8 cellular contexts compared by ENCODE assay signal in the genomic region with DNA sequence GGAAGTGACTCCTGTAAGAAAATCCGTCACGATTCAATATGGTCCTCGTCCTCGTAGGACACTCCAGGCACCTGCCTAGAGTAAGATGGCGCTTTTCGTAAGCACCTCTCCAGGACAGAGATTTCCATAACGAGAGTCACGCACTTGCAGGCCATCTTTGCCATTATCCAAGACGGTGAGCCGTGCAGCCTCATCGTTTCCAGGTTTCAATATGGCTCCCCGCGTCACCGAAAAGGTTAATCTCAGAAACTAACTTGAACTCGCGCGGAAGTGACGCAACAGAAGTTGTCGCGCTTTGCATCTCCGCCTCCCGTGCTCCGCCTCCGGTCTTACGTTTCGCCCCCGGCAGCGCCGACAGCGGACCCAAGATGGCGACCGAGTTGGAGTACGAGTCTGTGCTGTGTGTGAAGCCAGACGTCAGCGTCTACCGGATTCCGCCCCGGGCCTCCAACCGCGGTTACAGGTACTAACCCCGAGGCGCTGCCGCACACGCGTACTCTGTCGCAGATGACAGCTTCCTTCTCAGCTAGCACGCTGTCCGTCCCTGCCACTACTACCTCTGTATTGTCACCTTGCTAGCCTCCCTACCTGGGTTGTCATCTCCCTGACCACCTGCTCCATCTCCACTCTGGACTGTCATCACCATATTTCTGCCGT. TPM values are rescaled to one million over a fixed set of nuclear protein-coding genes. Genes with fewer than 3 reads are reported as not detected.
DNase-seq lines count a peak whose midpoint lies in the region; ATAC-seq and TF ChIP-seq lines count a peak whose summit lies in the region.

A gene (plus strand): TSS at position 354 of the 657 bp plus-strand sequence. CDS start 15 bp downstream, at position 369.

- H3K9me3 ChIP-seq in liver (ENCODE audit: control insufficient read depth in 4 of 4, low read length in 3 of 4): no peaks in the 10 kb centered on the region

- H3K27ac Mint-ChIP-seq in CD14-positive monocyte: peak within 1 kb of the TSS; percentile 98 to 100 (median 99)
- H3K27ac Mint-ChIP-seq in activated CD4-positive, alpha-beta memory T cell treated with anti-CD3 and anti-CD28 coated beads for 36 hours: peak within 1 kb of the TSS; percentile 100

- peak within 1 kb of the TSS; percentile 99 to 100 for H3K4me3 Mint-ChIP-seq in CD14-positive monocyte
- peak within 1 kb of the TSS; percentile 89 for H3K4me3 Mint-ChIP-seq in activated CD4-positive, alpha-beta memory T cell treated with anti-CD3 and anti-CD28 coated beads for 36 hours

- H3K27ac ChIP-seq in dorsolateral prefrontal cortex: peak within 1 kb of the TSS; percentile 78 to 98 (median 94)
- peak within 1 kb of the TSS; percentile 82 to 87 for H3K27ac ChIP-seq in liver (ENCODE audit: low read depth in 1 of 2, low read length in 2 of 2)

- peak in 1 of 2 donors; percentile 30 for TF ChIP-seq RAD21 in liver (IDR thresholded peaks at IDR 0.05)

- POLR2A ChIA-PET in activated CD4-positive, alpha-beta memory T cell treated with anti-CD3 and anti-CD28 coated beads for 36 hours (lab: Charles Lee): interaction anchor here (1.1 to 1.8 kb wide), 3 partner anchors 50 to 148 kb away, joined by 3 to 6 read pairs (median 5); no protein-coding TSS in a partner anchor

- H3K27me3 ChIP-seq in dorsolateral prefrontal cortex (no peaks in the 10 kb centered on the region), liver (ENCODE audit: control insufficient read depth in 4 of 4, insufficient read depth in 4 of 4, low read length in 3 of 4) (no peaks in the 10 kb centered on the region)

- peak within 1 kb of the TSS; percentile 70 to 100 (median 93) for H3K4me3 ChIP-seq in dorsolateral prefrontal cortex
- H3K4me3 ChIP-seq in liver (ENCODE audit: low read depth in 1 of 3, low read length in 3 of 3): peak within 1 kb of the TSS; percentile 71 to 81 (median 74)

- TF ChIP-seq CTCF in CD14-positive monocyte (IDR thresholded peaks at IDR 0.05) (no peak), dorsolateral prefrontal cortex (IDR thresholded peaks at IDR 0.05 in 54 of 56, conservative IDR thresholded peaks at IDR 0.05 in 2 of 56; ENCODE audit: low read depth in 1 of 56, partially characterized antibody in 56 of 56) (peak in 35 of 56 donors; percentile 7 to 58 (median 30)), liver (IDR thresholded peaks at IDR 0.05; ENCODE audit: low read depth, low read length, missing input control) (no peak)

- H3K9me3 Mint-ChIP-seq in CD14-positive monocyte: peaks cover 0 to 1% (median 0%) of the 10 kb centered on the region in 7 donors
- no peaks in the 10 kb centered on the region for H3K9me3 Mint-ChIP-seq in activated CD4-positive, alpha-beta memory T cell treated with anti-CD3 and anti-CD28 coated beads for 36 hours

- H3K4me1 ChIP-seq in liver (ENCODE audit: control insufficient read depth in 4 of 4, insufficient read depth in 4 of 4, low read length in 3 of 4): peaks cover 7 to 19% (median 15%) of the 10 kb centered on the region in 4 donors

- intact Hi-C loops in CD14-positive monocyte (cut with micrococcal nuclease) (loop anchor here (5.0 kb wide), 1 partner anchor 35 kb away; no protein-coding TSS in a partner anchor), dorsolateral prefrontal cortex (cut with DNase I) (loop anchor here (2.0 to 5.0 kb wide), 3 partner anchors 40 to 55 kb away; a partner anchor contains a TSS)
- intact Hi-C loops in activated CD4-positive, alpha-beta memory T cell treated with anti-CD3 and anti-CD28 coated beads for 36 hours (cut with micrococcal nuclease): loop anchor here (1.0 to 2.0 kb wide), 6 partner anchors 16 to 1121 kb away; a partner anchor contains a TSS

- peak within 1 kb of the TSS; percentile 79 to 95 for H3K9ac ChIP-seq in liver (ENCODE audit: low read depth in 1 of 2, low read length in 2 of 2)

- peak; percentile 93 for ATAC-seq in GM19397 (IDR thresholded peaks at IDR 0.05; ENCODE audit: unreplicated experiment)
- peak; percentile 77 for ATAC-seq in HG03571 (IDR thresholded peaks at IDR 0.05; ENCODE audit: unreplicated experiment)

- WGBS in liver: under 1% methylated on average over 49 of the region's 49 CpGs

- peaks cover 14 to 23% of the 10 kb centered on the region in 2 donors for H3K36me3 Mint-ChIP-seq in CD14-positive monocyte
- H3K36me3 Mint-ChIP-seq in activated CD4-positive, alpha-beta memory T cell treated with anti-CD3 and anti-CD28 coated beads for 36 hours: peaks cover 12% of the 10 kb centered on the region

- DNase-seq in CD14-positive monocyte (ENCODE audit: low spot score) (peak; percentile 97), NCI-H82 (lab: John Stamatoyannopoulos, UW) (peak; percentile 98), dorsolateral prefrontal cortex (peak; percentile 95 to 98 (median 98))
- peak; percentile 99 for DNase-seq in activated CD4-positive, alpha-beta memory T cell treated with anti-CD3 and anti-CD28 coated beads for 36 hours
- DNase-seq in stimulated activated CD4-positive, alpha-beta T cell treated with anti-CD3 and anti-CD28 coated beads, Interleukin-4, amount 100 ng/mL, for 24 hours: peak; percentile 97

- no peaks in the 10 kb centered on the region for H3K36me3 ChIP-seq in liver (ENCODE audit: control insufficient read depth in 4 of 4, insufficient read depth in 3 of 4, low read depth in 1 of 4, low read length in 3 of 4)

- CTCF ChIA-PET in activated CD4-positive, alpha-beta memory T cell treated with anti-CD3 and anti-CD28 coated beads for 36 hours (lab: Charles Lee): interaction anchor here (0.8 to 9.1 kb wide), 3 partner anchors 15 to 123 kb away, joined by 3 to 263 read pairs (median 3); a partner anchor contains a TSS

- H3K4me1 Mint-ChIP-seq in CD14-positive monocyte: peaks cover 63% of the 10 kb centered on the region
- peaks cover 72% of the 10 kb centered on the region for H3K4me1 Mint-ChIP-seq in activated CD4-positive, alpha-beta memory T cell treated with anti-CD3 and anti-CD28 coated beads for 36 hours (ENCODE audit: low read depth)

- H3K27me3 Mint-ChIP-seq in CD14-positive monocyte (ENCODE audit: low read depth in 3 of 3): no peaks in the 10 kb centered on the region
- H3K27me3 Mint-ChIP-seq in activated CD4-positive, alpha-beta memory T cell treated with anti-CD3 and anti-CD28 coated beads for 36 hours: no peaks in the 10 kb centered on the region

TF ChIP-seq in liver, 16 proteins besides CTCF, POLR2A, EP300 and RAD21 (continues in another document):
- TF ChIP-seq HNF4G (IDR thresholded peaks at IDR 0.05) (no peak), FOXA1 (IDR thresholded peaks at IDR 0.05) (no peak), JUND (IDR thresholded peaks at IDR 0.05) (peak; percentile 41 to 51), RXRA (IDR thresholded peaks at IDR 0.05) (peak; percentile 75 to 91), FOXA2 (IDR thresholded peaks at IDR 0.05) (no peak), SP1 (IDR thresholded peaks at IDR 0.05) (peak; percentile 49), TAF1 (conservative IDR thresholded peaks at IDR 0.05) (peak; percentile 76), GABPA (IDR thresholded peaks at IDR 0.05 in 1 of 2, conservative IDR thresholded peaks at IDR 0.05 in 1 of 2) (peak; percentile 75 to 94), NR2F2 (IDR thresholded peaks at IDR 0.05) (peak; percentile 56), YY1 (IDR thresholded peaks at IDR 0.05) (peak; percentile 99), HNF4A (conservative IDR thresholded peaks at IDR 0.05) (peak; percentile 46 to 61)
- TF ChIP-seq, protein P1, sequence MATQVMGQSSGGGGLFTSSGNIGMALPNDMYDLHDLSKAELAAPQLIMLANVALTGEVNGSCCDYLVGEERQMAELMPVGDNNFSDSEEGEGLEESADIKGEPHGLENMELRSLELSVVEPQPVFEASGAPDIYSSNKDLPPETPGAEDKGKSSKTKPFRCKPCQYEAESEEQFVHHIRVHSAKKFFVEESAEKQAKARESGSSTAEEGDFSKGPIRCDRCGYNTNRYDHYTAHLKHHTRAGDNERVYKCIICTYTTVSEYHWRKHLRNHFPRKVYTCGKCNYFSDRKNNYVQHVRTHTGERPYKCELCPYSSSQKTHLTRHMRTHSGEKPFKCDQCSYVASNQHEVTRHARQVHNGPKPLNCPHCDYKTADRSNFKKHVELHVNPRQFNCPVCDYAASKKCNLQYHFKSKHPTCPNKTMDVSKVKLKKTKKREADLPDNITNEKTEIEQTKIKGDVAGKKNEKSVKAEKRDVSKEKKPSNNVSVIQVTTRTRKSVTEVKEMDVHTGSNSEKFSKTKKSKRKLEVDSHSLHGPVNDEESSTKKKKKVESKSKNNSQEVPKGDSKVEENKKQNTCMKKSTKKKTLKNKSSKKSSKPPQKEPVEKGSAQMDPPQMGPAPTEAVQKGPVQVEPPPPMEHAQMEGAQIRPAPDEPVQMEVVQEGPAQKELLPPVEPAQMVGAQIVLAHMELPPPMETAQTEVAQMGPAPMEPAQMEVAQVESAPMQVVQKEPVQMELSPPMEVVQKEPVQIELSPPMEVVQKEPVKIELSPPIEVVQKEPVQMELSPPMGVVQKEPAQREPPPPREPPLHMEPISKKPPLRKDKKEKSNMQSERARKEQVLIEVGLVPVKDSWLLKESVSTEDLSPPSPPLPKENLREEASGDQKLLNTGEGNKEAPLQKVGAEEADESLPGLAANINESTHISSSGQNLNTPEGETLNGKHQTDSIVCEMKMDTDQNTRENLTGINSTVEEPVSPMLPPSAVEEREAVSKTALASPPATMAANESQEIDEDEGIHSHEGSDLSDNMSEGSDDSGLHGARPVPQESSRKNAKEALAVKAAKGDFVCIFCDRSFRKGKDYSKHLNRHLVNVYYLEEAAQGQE (IDR thresholded peaks at IDR 0.05): peak; percentile 81
- TF ChIP-seq, protein P2, sequence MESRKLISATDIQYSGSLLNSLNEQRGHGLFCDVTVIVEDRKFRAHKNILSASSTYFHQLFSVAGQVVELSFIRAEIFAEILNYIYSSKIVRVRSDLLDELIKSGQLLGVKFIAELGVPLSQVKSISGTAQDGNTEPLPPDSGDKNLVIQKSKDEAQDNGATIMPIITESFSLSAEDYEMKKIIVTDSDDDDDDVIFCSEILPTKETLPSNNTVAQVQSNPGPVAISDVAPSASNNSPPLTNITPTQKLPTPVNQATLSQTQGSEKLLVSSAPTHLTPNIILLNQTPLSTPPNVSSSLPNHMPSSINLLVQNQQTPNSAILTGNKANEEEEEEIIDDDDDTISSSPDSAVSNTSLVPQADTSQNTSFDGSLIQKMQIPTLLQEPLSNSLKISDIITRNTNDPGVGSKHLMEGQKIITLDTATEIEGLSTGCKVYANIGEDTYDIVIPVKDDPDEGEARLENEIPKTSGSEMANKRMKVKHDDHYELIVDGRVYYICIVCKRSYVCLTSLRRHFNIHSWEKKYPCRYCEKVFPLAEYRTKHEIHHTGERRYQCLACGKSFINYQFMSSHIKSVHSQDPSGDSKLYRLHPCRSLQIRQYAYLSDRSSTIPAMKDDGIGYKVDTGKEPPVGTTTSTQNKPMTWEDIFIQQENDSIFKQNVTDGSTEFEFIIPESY (IDR thresholded peaks at IDR 0.05): peak; percentile 93

RNA-seq across cellular contexts. Expression of the gene that starts here (rescaled TPM):
- polyA plus RNA-seq in CD14-positive monocyte (10 to 100 TPM; 18.7 to 30.0 TPM), liver (10 to 100 TPM; 13.4 to 14.6 TPM)
- total RNA-seq in activated CD4-positive, alpha-beta memory T cell treated with anti-CD3 and anti-CD28 coated beads for 36 hours: 10 to 100 TPM; 29.4 to 32.2 TPM
- total RNA-seq in dorsolateral prefrontal cortex (100 to 1,000 TPM in 108 of 120 experiments, 10 to 100 TPM in 12; 52.7 to 220 (median 150) TPM), liver (10 to 100 TPM; 19.3 to 24.9 TPM)

Comparison
In these comparisons a context has a peak if more than half of its experiments do, and no peak if none do; other contexts are left out.
1. Peak in every context shown above with its lines: DNase-seq, ATAC-seq, H3K4me3 ChIP-seq and H3K27ac ChIP-seq.
2. CTCF ChIP-seq: peak in dorsolateral prefrontal cortex (35 of 56); none in CD14-positive monocyte (single experiment) and liver (single experiment).